In the genomic region with DNA sequence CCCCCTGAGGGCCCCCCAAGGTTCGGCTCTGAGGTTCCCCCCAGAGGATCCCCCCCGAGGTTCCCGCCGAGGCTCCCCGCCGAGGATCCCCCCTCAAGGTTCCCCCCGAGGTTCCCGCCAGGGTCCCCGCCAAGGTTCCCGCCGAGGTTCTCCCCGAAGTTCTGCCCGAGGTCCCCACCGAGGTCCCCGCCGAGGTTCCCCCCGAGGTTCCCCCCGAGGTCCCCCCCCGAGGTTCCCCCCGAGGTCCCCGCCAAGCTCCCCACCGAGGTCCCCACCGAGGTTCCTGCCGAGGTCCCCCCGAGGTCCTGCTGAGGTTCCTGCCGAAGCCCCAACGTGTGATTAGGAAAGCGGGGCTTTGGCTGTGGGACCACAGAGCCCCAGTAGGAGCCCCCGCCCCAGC, we compare ENCODE assay signal across 1 cellular context.
TF ChIP-seq lines count a peak whose summit lies in the region.

No MANE protein-coding gene starts in this region.

TF ChIP-seq in HEK293, 187 proteins besides CTCF, POLR2A, EP300 and RAD21:
- TF ChIP-seq HOXD13 (CRISPR knock-in tag; IDR thresholded peaks at IDR 0.05; ENCODE audit: borderline replicate concordance) (no peak), ZBTB49 (tag by site-specific recombination; IDR thresholded peaks at IDR 0.05; ENCODE audit: low read depth) (no peak), GLIS1 (tag by site-specific recombination; IDR thresholded peaks at IDR 0.05) (peak; percentile 9; the same call in 1 of the 2 replicates), PRDM2 (tag by site-specific recombination; IDR thresholded peaks at IDR 0.05; ENCODE audit: borderline replicate concordance) (no peak)
